Comparison of ENCODE assay signal across 1 cellular context in the genomic region with DNA sequence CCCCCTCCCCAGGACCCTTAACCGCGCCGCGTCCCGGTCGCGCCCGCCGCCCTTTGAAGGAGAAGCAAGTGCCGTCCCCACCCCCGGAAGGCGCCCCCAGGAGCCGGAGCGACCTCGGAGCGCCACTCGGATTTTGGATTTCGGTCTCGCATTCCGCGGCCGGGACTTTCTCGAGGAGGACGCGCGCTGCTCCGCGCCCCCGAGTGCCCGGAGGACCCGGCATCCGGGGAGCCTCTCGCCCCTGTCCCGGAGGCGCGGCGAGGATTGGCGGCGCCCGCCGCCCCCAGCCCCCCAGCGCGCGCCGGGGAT.
A peak's percentile ranks its signal among the peaks of the same experiment; 100 is the strongest.
TF ChIP-seq lines count a peak whose summit lies in the region.

No MANE protein-coding gene starts in this region.

TF ChIP-seq in HEK293, 187 proteins besides CTCF, POLR2A, EP300 and RAD21 (continued from another document and continues in another):
- TF ChIP-seq PATZ1 (tag by site-specific recombination; IDR thresholded peaks at IDR 0.05) (peak; percentile 83), PRDM2 (tag by site-specific recombination; IDR thresholded peaks at IDR 0.05; ENCODE audit: borderline replicate concordance) (no peak), TSHZ1 (tag by site-specific recombination; IDR thresholded peaks at IDR 0.05; ENCODE audit: borderline replicate concordance) (no peak), ZBTB8A (tag by site-specific recombination; IDR thresholded peaks at IDR 0.05) (peak; percentile 6), ZNF394 (tag by site-specific recombination; IDR thresholded peaks at IDR 0.05; ENCODE audit: borderline replicate concordance) (peak; percentile 40; the same call in 1 of the 2 replicates), REPIN1 (tag by site-specific recombination; IDR thresholded peaks at IDR 0.05; ENCODE audit: low read depth) (0 out of 2 replicates have a peak, but pooled peaks have one; percentile 57), ZXDB (tag by site-specific recombination; IDR thresholded peaks at IDR 0.05) (0 out of 2 replicates have a peak, but pooled peaks have one; percentile 15), ZNF501 (tag by site-specific recombination; IDR thresholded peaks at IDR 0.05) (no peak), ZBTB7A (tag by site-specific recombination; IDR thresholded peaks at IDR 0.05; ENCODE audit: low read depth) (peak; percentile 79; the same call in 1 of the 2 replicates), GFI1B (tag by site-specific recombination; IDR thresholded peaks at IDR 0.05) (no peak), ZNF561 (tag by site-specific recombination; IDR thresholded peaks at IDR 0.05; ENCODE audit: borderline replicate concordance) (peak; percentile 17; the same call in 1 of the 2 replicates), ZNF660 (tag by site-specific recombination; IDR thresholded peaks at IDR 0.05) (peak; percentile 8; the same call in 1 of the 2 replicates), ZNF157 (tag by site-specific recombination; IDR thresholded peaks at IDR 0.05) (no peak), ZNF274 (IDR thresholded peaks at IDR 0.05; ENCODE audit: low read length) (no peak), ZNF274 (tag by site-specific recombination; IDR thresholded peaks at IDR 0.05; ENCODE audit: borderline replicate concordance) (no peak), ZSCAN30 (tag by site-specific recombination; IDR thresholded peaks at IDR 0.05) (peak; percentile 46; the same call in 1 of the 2 replicates), SP7 (tag by site-specific recombination; IDR thresholded peaks at IDR 0.05) (peak; percentile 32), ZNF530 (tag by site-specific recombination; IDR thresholded peaks at IDR 0.05; ENCODE audit: low read depth) (no peak), ZNF214 (tag by site-specific recombination; IDR thresholded peaks at IDR 0.05; ENCODE audit: borderline replicate concordance) (no peak), ZFP41 (tag by site-specific recombination; IDR thresholded peaks at IDR 0.05; ENCODE audit: borderline replicate concordance) (no peak), ZNF266 (tag by site-specific recombination; IDR thresholded peaks at IDR 0.05; ENCODE audit: low read depth) (no peak), KLF8 (tag by site-specific recombination; IDR thresholded peaks at IDR 0.05) (peak; percentile 38; the same call in 1 of the 2 replicates), KLF17 (tag by site-specific recombination; IDR thresholded peaks at IDR 0.05) (peak; percentile 48; the same call in 1 of the 2 replicates), ZSCAN5A (tag by site-specific recombination; IDR thresholded peaks at IDR 0.05) (0 out of 2 replicates have a peak, but pooled peaks have one; percentile 20), ZNF48 (tag by site-specific recombination; IDR thresholded peaks at IDR 0.05) (no peak), ZNF350 (tag by site-specific recombination; IDR thresholded peaks at IDR 0.05) (no peak), ZBTB10 (tag by site-specific recombination; IDR thresholded peaks at IDR 0.05) (no peak), ZNF513 (tag by site-specific recombination; IDR thresholded peaks at IDR 0.05) (0 out of 2 replicates have a peak, but pooled peaks have one; percentile 15), KLF10 (tag by site-specific recombination; IDR thresholded peaks at IDR 0.05) (peak; percentile 3; the same call in 1 of the 2 replicates), ZNF311 (tag by site-specific recombination; IDR thresholded peaks at IDR 0.05; ENCODE audit: borderline replicate concordance) (no peak)
- TF ChIP-seq, protein P1, sequence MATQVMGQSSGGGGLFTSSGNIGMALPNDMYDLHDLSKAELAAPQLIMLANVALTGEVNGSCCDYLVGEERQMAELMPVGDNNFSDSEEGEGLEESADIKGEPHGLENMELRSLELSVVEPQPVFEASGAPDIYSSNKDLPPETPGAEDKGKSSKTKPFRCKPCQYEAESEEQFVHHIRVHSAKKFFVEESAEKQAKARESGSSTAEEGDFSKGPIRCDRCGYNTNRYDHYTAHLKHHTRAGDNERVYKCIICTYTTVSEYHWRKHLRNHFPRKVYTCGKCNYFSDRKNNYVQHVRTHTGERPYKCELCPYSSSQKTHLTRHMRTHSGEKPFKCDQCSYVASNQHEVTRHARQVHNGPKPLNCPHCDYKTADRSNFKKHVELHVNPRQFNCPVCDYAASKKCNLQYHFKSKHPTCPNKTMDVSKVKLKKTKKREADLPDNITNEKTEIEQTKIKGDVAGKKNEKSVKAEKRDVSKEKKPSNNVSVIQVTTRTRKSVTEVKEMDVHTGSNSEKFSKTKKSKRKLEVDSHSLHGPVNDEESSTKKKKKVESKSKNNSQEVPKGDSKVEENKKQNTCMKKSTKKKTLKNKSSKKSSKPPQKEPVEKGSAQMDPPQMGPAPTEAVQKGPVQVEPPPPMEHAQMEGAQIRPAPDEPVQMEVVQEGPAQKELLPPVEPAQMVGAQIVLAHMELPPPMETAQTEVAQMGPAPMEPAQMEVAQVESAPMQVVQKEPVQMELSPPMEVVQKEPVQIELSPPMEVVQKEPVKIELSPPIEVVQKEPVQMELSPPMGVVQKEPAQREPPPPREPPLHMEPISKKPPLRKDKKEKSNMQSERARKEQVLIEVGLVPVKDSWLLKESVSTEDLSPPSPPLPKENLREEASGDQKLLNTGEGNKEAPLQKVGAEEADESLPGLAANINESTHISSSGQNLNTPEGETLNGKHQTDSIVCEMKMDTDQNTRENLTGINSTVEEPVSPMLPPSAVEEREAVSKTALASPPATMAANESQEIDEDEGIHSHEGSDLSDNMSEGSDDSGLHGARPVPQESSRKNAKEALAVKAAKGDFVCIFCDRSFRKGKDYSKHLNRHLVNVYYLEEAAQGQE (tag by site-specific recombination; IDR thresholded peaks at IDR 0.05) = peak; percentile 2; the same call in 1 of the 2 replicates
